Comparison of ENCODE assay signal across 22 cellular contexts in the genomic region with DNA sequence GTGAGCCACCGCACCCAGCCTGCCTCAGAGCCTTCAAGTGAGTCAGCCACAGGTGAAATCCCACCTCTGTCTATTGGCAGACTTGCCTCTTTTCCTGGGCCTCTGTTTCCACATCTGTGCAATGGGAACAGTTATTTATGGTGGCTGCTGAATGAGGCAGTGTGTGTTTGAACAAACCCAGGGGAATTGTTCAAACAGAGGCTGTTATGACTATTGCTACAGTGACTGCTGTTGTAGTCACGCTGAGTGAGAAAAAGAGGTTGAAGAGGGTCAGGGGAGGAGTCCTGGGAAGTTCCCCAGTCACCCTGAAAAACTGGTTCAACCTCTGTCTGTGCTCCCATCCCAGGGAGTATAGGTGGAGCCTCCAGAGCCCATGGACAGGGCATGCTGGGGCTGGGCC. TPM values are rescaled to one million over a fixed set of nuclear protein-coding genes. Genes with fewer than 3 reads are reported as not detected.
DNase-seq lines count a peak whose midpoint lies in the region; ATAC-seq and TF ChIP-seq lines count a peak whose summit lies in the region.
"Had no signal": no experiment of that assay in that cellular context is flagged by ENCODE, and none has a peak within 500 bp of the region (broad histone marks: within the 10 kb centered on the region; RNA-seq: fewer than 3 reads in every experiment).

A gene with protein sequence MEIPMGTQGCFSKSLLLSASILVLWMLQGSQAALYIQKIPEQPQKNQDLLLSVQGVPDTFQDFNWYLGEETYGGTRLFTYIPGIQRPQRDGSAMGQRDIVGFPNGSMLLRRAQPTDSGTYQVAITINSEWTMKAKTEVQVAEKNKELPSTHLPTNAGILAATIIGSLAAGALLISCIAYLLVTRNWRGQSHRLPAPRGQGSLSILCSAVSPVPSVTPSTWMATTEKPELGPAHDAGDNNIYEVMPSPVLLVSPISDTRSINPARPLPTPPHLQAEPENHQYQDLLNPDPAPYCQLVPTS (plus strand): TSS at position 83 of the 400 bp plus-strand sequence. CDS start 450 bp downstream, outside the sequence.

- H3K4me3 ChIP-seq in epithelial cell of esophagus (ENCODE audit: low read length): peak within 1 kb of the TSS; percentile 33
- no peak within 1 kb of the TSS for H3K4me3 ChIP-seq in osteoblast (ENCODE audit: insufficient read depth, low read length)
- no peak within 1 kb of the TSS for H3K4me3 ChIP-seq in CD4-positive, alpha-beta memory T cell (ENCODE audit: low read length in 2 of 2)
- H3K4me3 ChIP-seq: esophagus muscularis mucosa, left ventricle myocardium inferior had no signal

- H3K4me1 Mint-ChIP-seq in activated CD4-positive, alpha-beta T cell treated with anti-CD3 and anti-CD28 coated beads for 36 hours: no peaks in the 10 kb centered on the region
- no peaks in the 10 kb centered on the region for H3K4me1 Mint-ChIP-seq in activated CD4-positive, alpha-beta T cell treated with anti-CD3 and anti-CD28 coated beads, Interleukin-2, amount 10 ng/mL, durations not matched to agents 24 days and 14 days
- no peaks in the 10 kb centered on the region for H3K4me1 Mint-ChIP-seq in CD4-positive, alpha-beta memory T cell

- TF ChIP-seq POLR2A in GM18505 (IDR thresholded peaks at IDR 0.05; ENCODE audit: borderline replicate concordance, extremely low read depth, insufficient read depth, insufficient read length): no peak

- no peak within 1 kb of the TSS for H2AFZ ChIP-seq in osteoblast (ENCODE audit: low read length)

- H3K27ac Mint-ChIP-seq in activated CD4-positive, alpha-beta T cell treated with anti-CD3 and anti-CD28 coated beads for 36 hours: no peak within 1 kb of the TSS
- H3K27ac Mint-ChIP-seq in activated CD4-positive, alpha-beta T cell treated with anti-CD3 and anti-CD28 coated beads, Interleukin-2, amount 10 ng/mL, durations not matched to agents 24 days and 14 days: no peak within 1 kb of the TSS
- no peak within 1 kb of the TSS for H3K27ac Mint-ChIP-seq in CD4-positive, alpha-beta memory T cell

- H3K9me3 Mint-ChIP-seq in activated CD4-positive, alpha-beta T cell treated with anti-CD3 and anti-CD28 coated beads for 36 hours (ENCODE audit: low read depth): no peaks in the 10 kb centered on the region
- H3K9me3 Mint-ChIP-seq in activated CD4-positive, alpha-beta T cell treated with anti-CD3 and anti-CD28 coated beads, Interleukin-2, amount 10 ng/mL, durations not matched to agents 24 days and 14 days: no peaks in the 10 kb centered on the region
- H3K9me3 Mint-ChIP-seq in CD4-positive, alpha-beta memory T cell: peaks cover 0 to 4% (median 0%) of the 10 kb centered on the region in 8 donors

- DNase-seq in activated CD4-positive, alpha-beta T cell treated with anti-CD3 and anti-CD28 coated beads for 36 hours: no peak
- no peak for DNase-seq in activated CD4-positive, alpha-beta T cell treated with anti-CD3 and anti-CD28 coated beads, Interleukin-2, amount 10 ng/mL, durations not matched to agents 24 days and 14 days
- DNase-seq in epithelial cell of esophagus (ENCODE audit: low read depth) (peak; percentile 98), osteoblast (ENCODE audit: insufficient read length, low spot score, missing footprints) (peak; percentile 73), inferior parietal cortex (ENCODE audit: extremely low spot score) (no peak)
- DNase-seq in activated CD8-positive, alpha-beta memory T cell treated with anti-CD3 and anti-CD28 coated beads for 24 hours: no peak
- no peak for DNase-seq in CD4-positive, alpha-beta memory T cell
- DNase-seq: activated gamma-delta T cell treated with Interleukin-2 at 50 U/mL for 16 hours; amniotic stem cell; glutamatergic neuron; KG1; left ventricle myocardium inferior; MV-4-11; NCI-H2029 treated with DMSO at 0.1 percent for 48 hours; NCI-H526; nucleus accumbens; right cardiac atrium; SHP77 treated with DMSO at 0.1 percent for 48 hours; stimulated activated naive CD8-positive, alpha-beta T cell treated with anti-CD3 and anti-CD28 coated beads, Interleukin-15, Interleukin-2, amounts not matched to agents 100 U/mL and 50 U/mL, for 24 hours had no signal

- no peaks in the 10 kb centered on the region for H3K36me3 ChIP-seq in osteoblast (ENCODE audit: insufficient read depth, low read length)
- H3K36me3 ChIP-seq in CD4-positive, alpha-beta memory T cell (ENCODE audit: insufficient read depth, low read length): no peaks in the 10 kb centered on the region

- no peaks in the 10 kb centered on the region for H3K27me3 Mint-ChIP-seq in activated CD4-positive, alpha-beta T cell treated with anti-CD3 and anti-CD28 coated beads for 36 hours
- no peaks in the 10 kb centered on the region for H3K27me3 Mint-ChIP-seq in activated CD4-positive, alpha-beta T cell treated with anti-CD3 and anti-CD28 coated beads, Interleukin-2, amount 10 ng/mL, durations not matched to agents 24 days and 14 days
- peaks cover 0 to 10% of the 10 kb centered on the region in 2 donors for H3K27me3 Mint-ChIP-seq in CD4-positive, alpha-beta memory T cell

- CTCF ChIA-PET in activated CD4-positive, alpha-beta T cell treated with anti-CD3 and anti-CD28 coated beads for 36 hours (lab: Charles Lee): interaction anchor here (0.6 kb wide), 1 partner anchor 15 kb away, joined by 3 read pairs; no protein-coding TSS in a partner anchor
- CTCF ChIA-PET in CD4-positive, alpha-beta memory T cell (lab: Charles Lee; ENCODE audit: partially characterized antibody): no interaction called here

- H3K4me2 ChIP-seq in osteoblast (ENCODE audit: insufficient read depth, low read length): no peak within 1 kb of the TSS

- no peak for TF ChIP-seq CTCF in epithelial cell of esophagus (IDR thresholded peaks at IDR 0.05; ENCODE audit: insufficient read depth, low read depth, low read length, missing control alignments)
- TF ChIP-seq CTCF in osteoblast (IDR thresholded peaks at IDR 0.05; ENCODE audit: extremely low read depth, low read depth, low read length): no peak

- H3K9me3 ChIP-seq in osteoblast (ENCODE audit: low read depth, low read length): no peaks in the 10 kb centered on the region
- H3K9me3 ChIP-seq in CD4-positive, alpha-beta memory T cell (ENCODE audit: control insufficient read depth in 1 of 2, low read length in 2 of 2): no peaks in the 10 kb centered on the region
- H3K9me3 ChIP-seq: esophagus muscularis mucosa, left ventricle myocardium inferior had no signal

- H4K20me1 ChIP-seq in osteoblast (ENCODE audit: insufficient read depth, low read length): no peaks in the 10 kb centered on the region

- peak; percentile 22 for ATAC-seq in activated CD4-positive, alpha-beta T cell treated with anti-CD3 and anti-CD28 coated beads for 36 hours
- ATAC-seq in GM18505 (IDR thresholded peaks at IDR 0.05; ENCODE audit: unreplicated experiment): no peak
- ATAC-seq: stimulated activated naive CD8-positive, alpha-beta T cell treated with anti-CD3 and anti-CD28 coated beads, Interleukin-15, Interleukin-2, amounts not matched to agents 100 U/mL and 50 U/mL, for 24 hours had no signal

- intact Hi-C loops in activated CD4-positive, alpha-beta T cell treated with anti-CD3 and anti-CD28 coated beads for 36 hours (cut with DNase I, micrococcal nuclease): no loop called here
- intact Hi-C loops in activated CD4-positive, alpha-beta T cell treated with anti-CD3 and anti-CD28 coated beads, Interleukin-2, amount 10 ng/mL, durations not matched to agents 24 days and 14 days (cut with micrococcal nuclease): no loop called here
- intact Hi-C loops in CD4-positive, alpha-beta memory T cell (cut with micrococcal nuclease): no loop called here

- no peaks in the 10 kb centered on the region for H3K4me1 ChIP-seq in osteoblast (ENCODE audit: insufficient read depth, low read length)
- no peaks in the 10 kb centered on the region for H3K4me1 ChIP-seq in CD4-positive, alpha-beta memory T cell (ENCODE audit: insufficient read depth, low read length)
- H3K4me1 ChIP-seq: esophagus muscularis mucosa, left ventricle myocardium inferior had no signal

- no peaks in the 10 kb centered on the region for H3K27me3 ChIP-seq in osteoblast (ENCODE audit: insufficient read depth, low read length)
- no peaks in the 10 kb centered on the region for H3K27me3 ChIP-seq in CD4-positive, alpha-beta memory T cell (ENCODE audit: insufficient read depth, low read length)
- H3K27me3 ChIP-seq: esophagus muscularis mucosa had no signal

- H3K27ac ChIP-seq in osteoblast (ENCODE audit: low read depth, low read length): no peak within 1 kb of the TSS
- no peak within 1 kb of the TSS for H3K27ac ChIP-seq in CD4-positive, alpha-beta memory T cell (ENCODE audit: low read depth, low read length)
- H3K27ac ChIP-seq: C4-2B, esophagus muscularis mucosa, left ventricle myocardium inferior had no signal

- no peaks in the 10 kb centered on the region for H3K79me2 ChIP-seq in osteoblast (ENCODE audit: insufficient read depth, low read length)

- no peak within 1 kb of the TSS for H3K4me3 Mint-ChIP-seq in activated CD4-positive, alpha-beta T cell treated with anti-CD3 and anti-CD28 coated beads for 36 hours
- H3K4me3 Mint-ChIP-seq in activated CD4-positive, alpha-beta T cell treated with anti-CD3 and anti-CD28 coated beads, Interleukin-2, amount 10 ng/mL, durations not matched to agents 24 days and 14 days: no peak within 1 kb of the TSS
- H3K4me3 Mint-ChIP-seq in CD4-positive, alpha-beta memory T cell: no peak within 1 kb of the TSS

- POLR2A ChIA-PET in activated CD4-positive, alpha-beta T cell treated with anti-CD3 and anti-CD28 coated beads for 36 hours (lab: Charles Lee): no interaction called here
- POLR2A ChIA-PET in CD4-positive, alpha-beta memory T cell (lab: Charles Lee; ENCODE audit: partially characterized antibody): no interaction called here

- H3K36me3 Mint-ChIP-seq in activated CD4-positive, alpha-beta T cell treated with anti-CD3 and anti-CD28 coated beads for 36 hours (ENCODE audit: low read depth): no peaks in the 10 kb centered on the region
- H3K36me3 Mint-ChIP-seq in activated CD4-positive, alpha-beta T cell treated with anti-CD3 and anti-CD28 coated beads, Interleukin-2, amount 10 ng/mL, durations not matched to agents 24 days and 14 days (ENCODE audit: low read depth): no peaks in the 10 kb centered on the region
- H3K36me3 Mint-ChIP-seq in CD4-positive, alpha-beta memory T cell: no peaks in the 10 kb centered on the region

RNA-seq across cellular contexts. Expression of the gene that starts here (rescaled TPM):
- total RNA-seq in activated CD4-positive, alpha-beta T cell treated with anti-CD3 and anti-CD28 coated beads for 36 hours: under 1 TPM; 0.56 to 0.73 TPM
- 0.86 and 1.2 TPM in 2 replicates for total RNA-seq in activated CD4-positive, alpha-beta T cell treated with anti-CD3 and anti-CD28 coated beads, Interleukin-2, amount 10 ng/mL, durations not matched to agents 24 days and 14 days
- total RNA-seq in osteoblast: 0.72 and 1.2 TPM in 2 replicates
- 1 to 10 TPM; 1.3 to 1.4 TPM for total RNA-seq in CD4-positive, alpha-beta memory T cell
- polyA plus RNA-seq in CD4-positive, alpha-beta memory T cell: not detected

Comparison
In these comparisons a context has a peak if more than half of its experiments do, and no peak if none do; other contexts are left out.
1. Peak in ATAC-seq in activated CD4-positive, alpha-beta T cell treated with anti-CD3 and anti-CD28 coated beads for 36 hours; RNA of the gene not detected or under 1 TPM.
2. DNase-seq: peak in epithelial cell of esophagus (single experiment) and osteoblast (single experiment); none in activated CD4-positive, alpha-beta T cell treated with anti-CD3 and anti-CD28 coated beads for 36 hours (single experiment), activated CD4-positive, alpha-beta T cell treated with anti-CD3 and anti-CD28 coated beads, Interleukin-2, amount 10 ng/mL, durations not matched to agents 24 days and 14 days (single experiment), inferior parietal cortex (single experiment), activated CD8-positive, alpha-beta memory T cell treated with anti-CD3 and anti-CD28 coated beads for 24 hours (single experiment) and CD4-positive, alpha-beta memory T cell (0 of 5).